In the genomic region with DNA sequence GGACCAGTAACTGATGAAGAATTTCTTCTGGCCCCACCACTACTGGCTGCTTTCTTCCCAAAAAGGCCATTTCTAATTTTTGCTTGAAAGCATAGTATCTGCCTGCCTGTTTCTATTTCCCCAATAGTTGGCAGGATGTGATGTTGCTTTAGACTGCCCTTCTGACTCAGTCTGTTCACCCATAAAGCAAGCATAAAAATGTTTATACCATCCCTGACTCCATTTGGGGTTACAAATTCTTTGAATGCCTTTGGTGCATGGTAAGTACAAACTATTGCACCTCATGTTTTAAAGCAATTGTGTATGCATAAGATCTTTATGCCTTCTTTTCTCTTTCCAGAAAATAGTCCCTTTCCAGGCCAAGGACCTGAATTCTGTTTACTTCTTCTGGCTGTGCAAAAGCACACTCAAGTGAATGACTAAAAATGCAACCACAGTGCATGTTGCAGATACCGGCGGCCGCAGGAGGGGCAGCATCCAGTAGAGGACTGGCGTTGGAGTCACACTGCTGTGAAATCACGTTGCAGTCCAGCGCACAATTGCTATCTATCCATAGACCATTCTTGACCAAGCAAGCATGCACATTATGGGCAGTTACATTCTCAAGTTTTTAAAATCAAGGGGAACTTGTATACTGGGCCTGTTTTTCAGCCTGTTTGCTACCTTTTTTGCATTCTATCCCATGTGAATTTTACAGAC, we compare ENCODE assay signal across 15 cellular contexts.
DNase-seq lines count a peak whose midpoint lies in the region; ATAC-seq and TF ChIP-seq lines count a peak whose summit lies in the region.
"Had no signal": no experiment of that assay in that cellular context is flagged by ENCODE, and none has a peak within 500 bp of the region (broad histone marks: within the 10 kb centered on the region; RNA-seq: fewer than 3 reads in every experiment).

No MANE protein-coding gene starts in this region.

- TF ChIP-seq CTCF in foreskin fibroblast (IDR thresholded peaks at IDR 0.05; ENCODE audit: low read depth, low read length): no peak

- in situ Hi-C loops in GM23248 (cut with MboI): no loop called here

- H3K4me1 ChIP-seq in GM23248 (ENCODE audit: insufficient read depth) (peaks cover 13% of the 10 kb centered on the region), adipocyte (ENCODE audit: control insufficient read depth, insufficient read depth, low read length) (no peaks in the 10 kb centered on the region)
- H3K4me1 ChIP-seq: Peyer's patch, vagina had no signal

- peak overlapping the region; percentile 34 for H3K4me2 ChIP-seq in GM23248 (ENCODE audit: unreplicated experiment)

- peak overlapping the region; percentile 31 for H2AFZ ChIP-seq in GM23248

- no peaks in the 10 kb centered on the region for H3K36me3 ChIP-seq in GM23248 (ENCODE audit: low read depth)
- no peaks in the 10 kb centered on the region for H3K36me3 ChIP-seq in adipocyte (ENCODE audit: control insufficient read depth, insufficient read depth, low read length, severe bottlenecking)
- H3K36me3 ChIP-seq: ovary, Peyer's patch, vagina had no signal

- H3K9me3 ChIP-seq in GM23248 (ENCODE audit: low read depth) (no peaks in the 10 kb centered on the region), adipocyte (ENCODE audit: control insufficient read depth, low read length) (no peaks in the 10 kb centered on the region)
- H3K9me3 ChIP-seq: ovary, Peyer's patch, vagina had no signal

- H3K27me3 ChIP-seq in GM23248 (replicated peaks; ENCODE audit: insufficient read depth) (no peaks in the 10 kb centered on the region), adipocyte (replicated peaks; ENCODE audit: control insufficient read depth, insufficient read depth, low read length) (no peaks in the 10 kb centered on the region)
- H3K27me3 ChIP-seq: ovary, Peyer's patch, vagina had no signal

- H3F3A ChIP-seq in GM23248 (ENCODE audit: insufficient read depth): peaks cover 10% of the 10 kb centered on the region

- peak overlapping the region; percentile 16; the same call in 1 of the 2 replicates for H3K27ac ChIP-seq in GM23248
- H3K27ac ChIP-seq: Peyer's patch, vagina had no signal

- DNase-seq in GM23248 (peak; percentile 75), adipocyte (ENCODE audit: low read depth) (peak; percentile 64), foreskin fibroblast (peak; percentile 43 to 52), SIG-M5 (lab: John Stamatoyannopoulos, UW) (no peak), 8988T (no peak)
- DNase-seq: activated naive CD4-positive, alpha-beta T cell treated with anti-CD3 and anti-CD28 coated beads for 36 hours; central memory CD4-positive, alpha-beta T cell; endodermal cell; NCI-H2029 treated with DMSO at 0.1 percent for 48 hours; NCI-H69; Peyer's patch had no signal

- H3K79me2 ChIP-seq in GM23248 (ENCODE audit: insufficient read depth): no peaks in the 10 kb centered on the region

- ATAC-seq in GM21825 (IDR thresholded peaks at IDR 0.05; ENCODE audit: unreplicated experiment) (no peak), GM19463 (IDR thresholded peaks at IDR 0.05; ENCODE audit: unreplicated experiment) (no peak)

- H3K9ac ChIP-seq in GM23248 (no peak overlapping the region), adipocyte (ENCODE audit: low read length) (no peak overlapping the region)

- H4K20me1 ChIP-seq in GM23248 (ENCODE audit: insufficient read depth): no peaks in the 10 kb centered on the region

- WGBS in GM23248 (ENCODE audit: low coverage in 1 of 2, low lambda C conversion rate in 2 of 2, missing lambda C conversion rate in 2 of 2), 2 experiments: 90 to 93% methylated on average over 6 of the region's 6 CpGs

- H3K4me3 ChIP-seq in GM23248 (no peak overlapping the region), adipocyte (ENCODE audit: low read length) (no peak overlapping the region), foreskin fibroblast (ENCODE audit: low read depth in 1 of 2, low read length in 2 of 2) (no peak overlapping the region)
- H3K4me3 ChIP-seq: ovary, Peyer's patch, vagina had no signal

- H3K9me2 ChIP-seq in GM23248 (ENCODE audit: insufficient read depth): no peaks in the 10 kb centered on the region

Comparison
In these comparisons a context has a peak if more than half of its experiments do, and no peak if none do; other contexts are left out.
1. DNase-seq: peak in GM23248 (single experiment), adipocyte (single experiment) and foreskin fibroblast (2 of 2); none in SIG-M5 (single experiment) and 8988T (single experiment).